In genomic region chr19:39409886-39410619, GRCh38 we compare ENCODE assay signal across 8 cellular contexts. TPM values are rescaled to one million over a fixed set of nuclear protein-coding genes. Genes with fewer than 3 reads are reported as not detected.
DNase-seq lines count a peak whose midpoint lies in the region; ATAC-seq, FAIRE-seq and TF ChIP-seq lines count a peak whose summit lies in the region.

No MANE protein-coding gene starts in this region.

- H3K9me3 Mint-ChIP-seq in neural crest cell: peaks cover 3% of the 10 kb centered on the region

- DNase-seq in AG20443 (ENCODE audit: low spot score): peak; percentile 51
- DNase-seq in OCI-M1 (lab: John Stamatoyannopoulos, UW): peak; percentile 83
- peak; percentile 51 for DNase-seq in activated effector memory CD4-positive, alpha-beta T cell treated with Interleukin-2 at 50 U/mL for 16 hours
- DNase-seq in fibroblast of the aortic adventitia (ENCODE audit: low read depth): peak; percentile 65
- no peak for DNase-seq in neural crest cell (ENCODE audit: low read depth, low spot score)
- DNase-seq in urothelium cell line (ENCODE audit: low spot score): peak; percentile 28

- H3K4me1 Mint-ChIP-seq in neural crest cell: peaks cover 48% of the 10 kb centered on the region

- peak overlapping the region; percentile 74 for H3K4me3 ChIP-seq in fibroblast of the aortic adventitia (ENCODE audit: low read depth, low read length)

- FAIRE-seq in urothelium cell line (lab: Jason Lieb, UNC): no peak

- peak; percentile 20 for ATAC-seq in GM19324 (IDR thresholded peaks at IDR 0.05; ENCODE audit: low FRiP score, unreplicated experiment)
- no peak for ATAC-seq in HG02970 (IDR thresholded peaks at IDR 0.05; ENCODE audit: low FRiP score, unreplicated experiment)

- no peak overlapping the region for H3K27ac Mint-ChIP-seq in neural crest cell (ENCODE audit: unreplicated experiment)

- peaks cover 39% of the 10 kb centered on the region for H3K27me3 Mint-ChIP-seq in neural crest cell (ENCODE audit: low read depth)

- TF ChIP-seq CTCF in fibroblast of the aortic adventitia (IDR thresholded peaks at IDR 0.05; ENCODE audit: insufficient read depth, low read length) (peak; percentile 5), neural crest cell (conservative IDR thresholded peaks at IDR 0.05) (peak; percentile 39)

- H3K4me3 Mint-ChIP-seq in neural crest cell: peak overlapping the region; percentile 98

- peaks cover 8% of the 10 kb centered on the region for H3K36me3 Mint-ChIP-seq in neural crest cell (ENCODE audit: low read depth)

RNA-seq across cellular contexts. Expression of gene PLEKHG2, which starts 2.4 kb away (rescaled TPM):
- total RNA-seq in fibroblast of the aortic adventitia (ENCODE audit: low replicate concordance) (14.1 and 29.1 TPM in 2 replicates), neural crest cell (120 and 135 TPM in 2 replicates)

RNA-seq across cellular contexts. Expression of gene ZFP36, which starts 3.4 kb away (rescaled TPM):
- total RNA-seq in fibroblast of the aortic adventitia (ENCODE audit: low replicate concordance): 10.8 and 18.3 TPM in 2 replicates
- total RNA-seq in neural crest cell: 4.0 TPM in 2 replicates

RNA-seq across cellular contexts. Expression of gene MED29, which starts 18.9 kb away (rescaled TPM):
- total RNA-seq in fibroblast of the aortic adventitia (ENCODE audit: low replicate concordance) (16.2 and 25.7 TPM in 2 replicates), neural crest cell (37.3 and 40.3 TPM in 2 replicates)

RNA-seq across cellular contexts. Expression of gene PAF1, which starts 19.1 kb away (rescaled TPM):
- 36.1 and 45.4 TPM in 2 replicates for total RNA-seq in fibroblast of the aortic adventitia (ENCODE audit: low replicate concordance)
- 62.9 and 67.3 TPM in 2 replicates for total RNA-seq in neural crest cell

RNA-seq across cellular contexts. Expression of gene RPS16, which starts 25.7 kb away (rescaled TPM):
- 23.5 and 148 TPM in 2 replicates for total RNA-seq in fibroblast of the aortic adventitia (ENCODE audit: low replicate concordance)
- total RNA-seq in neural crest cell: 2,020 and 2,116 TPM in 2 replicates
